In the genomic region with DNA sequence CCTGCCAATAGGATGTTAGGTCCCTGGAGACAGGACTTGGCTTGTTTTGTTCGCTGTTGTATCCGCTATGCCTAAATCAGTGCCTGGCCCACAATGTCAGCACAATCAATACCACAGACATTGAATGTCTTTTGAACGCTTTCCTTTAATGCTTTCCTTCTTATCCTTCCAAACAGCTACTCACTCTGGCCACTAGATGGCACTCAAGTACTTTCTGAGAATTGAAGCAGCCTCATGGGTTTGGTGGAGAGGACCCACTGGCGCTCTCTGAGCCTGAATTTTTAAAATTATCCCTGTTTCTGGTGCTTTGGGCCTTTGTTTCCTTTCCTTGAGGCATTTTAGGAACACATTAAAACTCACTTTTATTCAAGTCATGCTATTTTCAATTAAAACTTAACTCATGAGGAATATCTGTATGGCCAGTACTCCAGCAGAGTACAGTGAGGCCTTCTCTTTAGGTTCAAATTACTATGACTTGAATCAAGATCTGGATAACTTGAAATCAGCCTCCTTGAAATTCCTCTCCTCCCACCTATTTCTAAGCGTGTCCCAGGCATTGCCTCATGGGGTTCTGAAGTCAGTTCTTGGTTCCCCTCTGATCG, we compare ENCODE assay signal across 1 cellular context.
TF ChIP-seq lines count a peak whose summit lies in the region.

No MANE protein-coding gene starts in this region.

TF ChIP-seq in K562, 482 proteins besides CTCF, POLR2A, EP300 and RAD21 (continued from another document):
- TF ChIP-seq SMC3 (conservative IDR thresholded peaks at IDR 0.05; ENCODE audit: insufficient read depth, low read depth, low read length) (0 out of 2 replicates have a peak, but pooled peaks have one; percentile 31), EWSR1 (IDR thresholded peaks at IDR 0.05; ENCODE audit: borderline replicate concordance, low read depth, partially characterized antibody) (no peak), SRSF7 (optimal IDR thresholded peaks at IDR 0.05; ENCODE audit: low read depth, low read length) (no peak), NFXL1 (CRISPR knock-in tag; IDR thresholded peaks at IDR 0.05) (no peak), ZNF589 (CRISPR knock-in tag; IDR thresholded peaks at IDR 0.05; ENCODE audit: low read depth) (no peak), NR3C1 (CRISPR knock-in tag; IDR thresholded peaks at IDR 0.05) (no peak), TAF1 (IDR thresholded peaks at IDR 0.05; ENCODE audit: control insufficient read depth, extremely low read depth, insufficient read depth, low read length, severe bottlenecking) (no peak), COPS2 (conservative IDR thresholded peaks at IDR 0.05) (no peak), DEAF1 (CRISPR knock-in tag; IDR thresholded peaks at IDR 0.05) (peak; percentile 40; the same call in 1 of the 2 replicates)
- TF ChIP-seq, protein P1, sequence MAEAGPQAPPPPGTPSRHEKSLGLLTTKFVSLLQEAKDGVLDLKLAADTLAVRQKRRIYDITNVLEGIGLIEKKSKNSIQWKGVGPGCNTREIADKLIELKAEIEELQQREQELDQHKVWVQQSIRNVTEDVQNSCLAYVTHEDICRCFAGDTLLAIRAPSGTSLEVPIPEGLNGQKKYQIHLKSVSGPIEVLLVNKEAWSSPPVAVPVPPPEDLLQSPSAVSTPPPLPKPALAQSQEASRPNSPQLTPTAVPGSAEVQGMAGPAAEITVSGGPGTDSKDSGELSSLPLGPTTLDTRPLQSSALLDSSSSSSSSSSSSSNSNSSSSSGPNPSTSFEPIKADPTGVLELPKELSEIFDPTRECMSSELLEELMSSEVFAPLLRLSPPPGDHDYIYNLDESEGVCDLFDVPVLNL (CRISPR knock-in tag; IDR thresholded peaks at IDR 0.05; ENCODE audit: low read depth): no peak
- TF ChIP-seq, protein P2, sequence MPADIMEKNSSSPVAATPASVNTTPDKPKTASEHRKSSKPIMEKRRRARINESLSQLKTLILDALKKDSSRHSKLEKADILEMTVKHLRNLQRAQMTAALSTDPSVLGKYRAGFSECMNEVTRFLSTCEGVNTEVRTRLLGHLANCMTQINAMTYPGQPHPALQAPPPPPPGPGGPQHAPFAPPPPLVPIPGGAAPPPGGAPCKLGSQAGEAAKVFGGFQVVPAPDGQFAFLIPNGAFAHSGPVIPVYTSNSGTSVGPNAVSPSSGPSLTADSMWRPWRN (IDR thresholded peaks at IDR 0.05; ENCODE audit: low read depth): no peak
TF ChIP-seq in K562: peak in this region for 3.
